In genomic region chr2:201413552-201413951, GRCh38 we compare ENCODE assay signal across 13 cellular contexts. TPM values are rescaled to one million over a fixed set of nuclear protein-coding genes. Genes with fewer than 3 reads are reported as not detected.
DNase-seq lines count a peak whose midpoint lies in the region; ATAC-seq and TF ChIP-seq lines count a peak whose summit lies in the region.
"Had no signal": no experiment of that assay in that cellular context is flagged by ENCODE, and none has a peak within 500 bp of the region (broad histone marks: within the 10 kb centered on the region; RNA-seq: fewer than 3 reads in every experiment).

No MANE protein-coding gene starts in this region.

- H3K9me3 ChIP-seq in Loucy (ENCODE audit: insufficient read depth, low read depth, low read length) = no peaks in the 10 kb centered on the region
- no peaks in the 10 kb centered on the region for H3K9me3 ChIP-seq in esophagus muscularis mucosa
- H3K9me3 ChIP-seq in tibial artery = no peaks in the 10 kb centered on the region
- H3K9me3 ChIP-seq in adrenal gland (replicated peaks in 1 of 3) = no peaks in the 10 kb centered on the region
- H3K9me3 ChIP-seq: body of pancreas had no signal

- no peaks in the 10 kb centered on the region for H3K27me3 Mint-ChIP-seq in activated CD4-positive, alpha-beta T cell treated with anti-CD3 and anti-CD28 coated beads for 36 hours

- H3F3A ChIP-seq in Loucy (ENCODE audit: low read depth) = peaks cover 3% of the 10 kb centered on the region; the same call in 1 of the 2 replicates

- H3K27ac ChIP-seq in esophagus muscularis mucosa (replicated peaks in 1 of 4) = peak overlapping the region; percentile 61 to 76 (median 74)
- peak overlapping the region; percentile 62 to 65 for H3K27ac ChIP-seq in tibial artery
- H3K27ac ChIP-seq in adrenal gland = peak overlapping the region in 2 of 5 donors; percentile 32 to 42
- H3K27ac ChIP-seq: body of pancreas had no signal

- H3K36me3 ChIP-seq in Loucy (ENCODE audit: insufficient read depth, low read length) = no peaks in the 10 kb centered on the region
- H3K36me3 ChIP-seq in esophagus muscularis mucosa = no peaks in the 10 kb centered on the region
- no peaks in the 10 kb centered on the region for H3K36me3 ChIP-seq in tibial artery
- H3K36me3 ChIP-seq in adrenal gland (replicated peaks in 1 of 2) = no peaks in the 10 kb centered on the region

- intact Hi-C loops in activated CD4-positive, alpha-beta T cell treated with anti-CD3 and anti-CD28 coated beads for 36 hours (cut with DNase I, micrococcal nuclease) = no loop called here
- intact Hi-C loops in esophagus muscularis mucosa (cut with DNase I) (no loop called here), tibial artery (cut with DNase I; ENCODE audit: low total_unique reads) (no loop called here), adrenal gland (cut with DNase I) (no loop called here)

- no peaks in the 10 kb centered on the region for H3K27me3 ChIP-seq in Loucy (ENCODE audit: insufficient read depth, low read length, poor library complexity, severe bottlenecking)
- no peaks in the 10 kb centered on the region for H3K27me3 ChIP-seq in esophagus muscularis mucosa
- no peaks in the 10 kb centered on the region for H3K27me3 ChIP-seq in tibial artery
- no peaks in the 10 kb centered on the region for H3K27me3 ChIP-seq in adrenal gland
- H3K27me3 ChIP-seq: body of pancreas had no signal

- DNase-seq in activated CD4-positive, alpha-beta T cell treated with anti-CD3 and anti-CD28 coated beads for 36 hours = no peak
- DNase-seq in activated CD4-positive, alpha-beta T cell treated with anti-CD3 and anti-CD28 coated beads, Interleukin-2, amount 50 U/mL, for 4 hours = no peak
- no peak for DNase-seq in esophagus muscularis mucosa (ENCODE audit: extremely low spot score)
- no peak for DNase-seq in tibial artery
- DNase-seq in adrenal gland = no peak
- no peak for DNase-seq in G401 (ENCODE audit: low spot score)
- no peak for DNase-seq in retina
- DNase-seq: 8988T; activated gamma-delta T cell treated with Interleukin-2 at 50 U/mL for 16 hours; body of pancreas; effector CD4-positive, alpha-beta T cell; natural killer cell had no signal

- H3K4me1 Mint-ChIP-seq in activated CD4-positive, alpha-beta T cell treated with anti-CD3 and anti-CD28 coated beads for 36 hours = peaks cover 12% of the 10 kb centered on the region

- peaks cover 3% of the 10 kb centered on the region for H3K9me3 Mint-ChIP-seq in activated CD4-positive, alpha-beta T cell treated with anti-CD3 and anti-CD28 coated beads for 36 hours (ENCODE audit: low read depth)
- H3K9me3 Mint-ChIP-seq: natural killer cell had no signal

- peak overlapping the region; percentile 64 for H3K4me3 ChIP-seq in Loucy (ENCODE audit: low read length, poor library complexity, severe bottlenecking)
- peak overlapping the region in 2 of 4 donors; percentile 11 to 23 for H3K4me3 ChIP-seq in esophagus muscularis mucosa
- H3K4me3 ChIP-seq in tibial artery = no peak overlapping the region
- H3K4me3 ChIP-seq in adrenal gland = peak overlapping the region in 1 of 4 donors; percentile 16
- H3K4me3 ChIP-seq: body of pancreas had no signal

- 56% methylated on average over 4 of the region's 4 CpGs for WGBS in esophagus muscularis mucosa
- 46 to 59% (median 58%) methylated on average over 4 of the region's 4 CpGs for WGBS in adrenal gland, 4 donors

- peaks cover 10% of the 10 kb centered on the region; the same call in 1 of the 2 replicates for H3K79me2 ChIP-seq in Loucy (ENCODE audit: insufficient read depth, low read length)

- CTCF ChIA-PET in activated CD4-positive, alpha-beta T cell treated with anti-CD3 and anti-CD28 coated beads for 36 hours (lab: Charles Lee) = interaction anchor here (0.7 to 1.6 kb wide), 4 partner anchors 22 to 718 kb away, joined by 3 to 10 read pairs (median 4); no protein-coding TSS in a partner anchor

- H3K9me2 ChIP-seq in Loucy (replicated peaks; ENCODE audit: low read depth, low read length) = no peaks in the 10 kb centered on the region

- TF ChIP-seq EP300 in esophagus muscularis mucosa (IDR thresholded peaks at IDR 0.05) = no peak

- peak overlapping the region; percentile 74 for H3K4me2 ChIP-seq in Loucy (ENCODE audit: low read depth, low read length, poor library complexity, severe bottlenecking)

- no peak overlapping the region for H3K4me3 Mint-ChIP-seq in activated CD4-positive, alpha-beta T cell treated with anti-CD3 and anti-CD28 coated beads for 36 hours
- H3K4me3 Mint-ChIP-seq: natural killer cell had no signal

- peak overlapping the region; percentile 12 for H3K27ac Mint-ChIP-seq in activated CD4-positive, alpha-beta T cell treated with anti-CD3 and anti-CD28 coated beads for 36 hours
- H3K27ac Mint-ChIP-seq: natural killer cell had no signal

- peaks cover 8% of the 10 kb centered on the region for H3K36me3 Mint-ChIP-seq in activated CD4-positive, alpha-beta T cell treated with anti-CD3 and anti-CD28 coated beads for 36 hours (ENCODE audit: low read depth)

- TF ChIP-seq CTCF in Loucy (conservative IDR thresholded peaks at IDR 0.05; ENCODE audit: low read length) (no peak), esophagus muscularis mucosa (IDR thresholded peaks at IDR 0.05) (no peak), tibial artery (IDR thresholded peaks at IDR 0.05) (no peak), adrenal gland (IDR thresholded peaks at IDR 0.05) (no peak)

- in situ Hi-C loops in G401 (cut with HindIII; ENCODE audit: low sequenced_read_pairs) = no loop called here

- H2AFZ ChIP-seq in Loucy (ENCODE audit: low read length) = no peak overlapping the region

- ATAC-seq in activated CD4-positive, alpha-beta T cell treated with anti-CD3 and anti-CD28 coated beads for 36 hours = no peak
- ATAC-seq: body of pancreas had no signal

- no peaks in the 10 kb centered on the region for H4K20me1 ChIP-seq in Loucy (ENCODE audit: insufficient read depth, low read length, poor library complexity, severe bottlenecking)

- TF ChIP-seq POLR2A in esophagus muscularis mucosa (IDR thresholded peaks at IDR 0.05; ENCODE audit: low read depth) (no peak), adrenal gland (IDR thresholded peaks at IDR 0.05) (no peak)

- peaks cover 38% of the 10 kb centered on the region for H3K4me1 ChIP-seq in Loucy (ENCODE audit: insufficient read depth, low read length, poor library complexity, severe bottlenecking)
- H3K4me1 ChIP-seq in esophagus muscularis mucosa = peaks cover 64 to 78% (median 73%) of the 10 kb centered on the region in 4 donors
- H3K4me1 ChIP-seq in tibial artery = peaks cover 0 to 83% (median 55%) of the 10 kb centered on the region in 4 donors
- peaks cover 31 to 46% of the 10 kb centered on the region in 2 donors for H3K4me1 ChIP-seq in adrenal gland (replicated peaks in 1 of 2)

- H3K9ac ChIP-seq in Loucy (ENCODE audit: low read depth, low read length, poor library complexity, severe bottlenecking) = peak overlapping the region; percentile 7

- POLR2A ChIA-PET in activated CD4-positive, alpha-beta T cell treated with anti-CD3 and anti-CD28 coated beads for 36 hours (lab: Charles Lee) = interaction anchor here (0.5 kb wide), 1 partner anchor 544 kb away, joined by 8 read pairs; no protein-coding TSS in a partner anchor

RNA-seq across cellular contexts. Expression of gene TRAK2, which starts 37.7 kb away (rescaled TPM):
- total RNA-seq in activated CD4-positive, alpha-beta T cell treated with anti-CD3 and anti-CD28 coated beads for 36 hours = 10 to 100 TPM; 22.5 to 25.6 TPM
- total RNA-seq in esophagus muscularis mucosa = 100 to 1,000 TPM in 2 of 4 donors, 10 to 100 TPM in 2; 73.1 to 114 (median 91.6) TPM
- 10 to 100 TPM; 40.1 to 66.9 (median 49.9) TPM for total RNA-seq in adrenal gland
- polyA plus RNA-seq in adrenal gland = 10 to 100 TPM; 17.6 to 36.8 (median 35.6) TPM
- 12.5 and 16.7 TPM in 2 replicates for total RNA-seq in G401 (2014; rRNA removed; shearing (Covaris generic))

RNA-seq across cellular contexts. Expression of gene STRADB, which starts 38.0 kb away (rescaled TPM):
- 10 to 100 TPM; 20.5 to 21.8 TPM for total RNA-seq in activated CD4-positive, alpha-beta T cell treated with anti-CD3 and anti-CD28 coated beads for 36 hours
- total RNA-seq in esophagus muscularis mucosa = 10 to 100 TPM; 13.6 to 15.6 (median 14.1) TPM
- total RNA-seq in adrenal gland = 100 to 1,000 TPM in 3 of 8 donors, 10 to 100 TPM in 5; 51.2 to 154 (median 97.6) TPM
- polyA plus RNA-seq in adrenal gland = 10 to 100 TPM; 65.1 to 94.4 (median 81.4) TPM
- 276 and 285 TPM in 2 replicates for total RNA-seq in G401 (2014; rRNA removed; shearing (Covaris generic))

RNA-seq across cellular contexts. Expression of gene FLACC1, which starts 56.4 kb away (rescaled TPM):
- total RNA-seq in activated CD4-positive, alpha-beta T cell treated with anti-CD3 and anti-CD28 coated beads for 36 hours = under 1 TPM; 0.48 to 0.72 TPM
- total RNA-seq in esophagus muscularis mucosa (1 to 10 TPM; 1.2 to 5.1 (median 4.2) TPM), adrenal gland (1 to 10 TPM in 5 of 8 donors, under 1 TPM in 2, not detected in 1; 0.52 to 4.0 (median 1.9) TPM)
- polyA plus RNA-seq in adrenal gland = 1 to 10 TPM; 1.0 to 2.7 (median 1.2) TPM
- total RNA-seq in G401 (2014; rRNA removed; shearing (Covaris generic)) = 0.24 and 1.5 TPM in 2 replicates
